In genomic region chr11:10318527-10318802, GRCh38 we compare ENCODE assay signal across 12 cellular contexts. TPM values are rescaled to one million over a fixed set of nuclear protein-coding genes. Genes with fewer than 3 reads are reported as not detected.
DNase-seq lines count a peak whose midpoint lies in the region; ATAC-seq and TF ChIP-seq lines count a peak whose summit lies in the region.
"Had no signal": no experiment of that assay in that cellular context is flagged by ENCODE, and none has a peak within 500 bp of the region (broad histone marks: within the 10 kb centered on the region; RNA-seq: fewer than 3 reads in every experiment).

No MANE protein-coding gene starts in this region.

- no peaks in the 10 kb centered on the region for H3K36me3 ChIP-seq in CD8-positive, alpha-beta memory T cell (ENCODE audit: insufficient read depth, low read length)

- DNase-seq in DMS53 treated with DMSO at 0.1 percent for 48 hours (lab: John Stamatoyannopoulos, UW; ENCODE audit: unreplicated experiment): peak; percentile 88
- DNase-seq in NCI-H1092 (lab: John Stamatoyannopoulos, UW): peak; percentile 34
- DNase-seq in SHP77 (lab: John Stamatoyannopoulos, UW): peak; percentile 44 to 61
- DNase-seq in neural crest cell (ENCODE audit: low read depth, low spot score): no peak
- DNase-seq in CD8-positive, alpha-beta memory T cell: no peak
- DNase-seq in globus pallidus (ENCODE audit: low spot score): no peak
- DNase-seq: activated CD4-positive, alpha-beta T cell treated with anti-CD3 and anti-CD28 coated beads, Interleukin-2, amount 10 ng/mL, durations not matched to agents 7 days and 5 days; CD4-positive, CD25-positive, alpha-beta regulatory T cell; PC-9 had no signal

- H3K27me3 Mint-ChIP-seq in neural crest cell (ENCODE audit: low read depth): no peaks in the 10 kb centered on the region
- H3K27me3 Mint-ChIP-seq in CD8-positive, alpha-beta memory T cell: peaks cover 8 to 35% of the 10 kb centered on the region in 2 donors

- TF ChIP-seq CTCF in neural crest cell (conservative IDR thresholded peaks at IDR 0.05): no peak

- H3K27ac ChIP-seq in CD8-positive, alpha-beta memory T cell (ENCODE audit: low read depth, low read length): no peak overlapping the region
- H3K27ac ChIP-seq: hepatocyte, PC-9 had no signal

- peak overlapping the region; percentile 41 for H3K4me3 Mint-ChIP-seq in neural crest cell
- no peak overlapping the region for H3K4me3 Mint-ChIP-seq in CD8-positive, alpha-beta memory T cell
- H3K4me3 Mint-ChIP-seq: activated CD4-positive, alpha-beta T cell treated with anti-CD3 and anti-CD28 coated beads, Interleukin-2, amount 10 ng/mL, durations not matched to agents 7 days and 5 days; CD4-positive, CD25-positive, alpha-beta regulatory T cell; T-helper 1 cell treated with Interleukin-12 subunit alpha and Interleukin-12 subunit beta and Interleukin-4 antibody, amounts not matched to agents 30 μg/mL and 1 μg/mL, for 36 hours had no signal

- H3K27ac Mint-ChIP-seq in neural crest cell (ENCODE audit: unreplicated experiment): no peak overlapping the region
- no peak overlapping the region for H3K27ac Mint-ChIP-seq in CD8-positive, alpha-beta memory T cell
- H3K27ac Mint-ChIP-seq: activated CD4-positive, alpha-beta T cell treated with anti-CD3 and anti-CD28 coated beads, Interleukin-2, amount 10 ng/mL, durations not matched to agents 7 days and 5 days; CD4-positive, CD25-positive, alpha-beta regulatory T cell; T-helper 1 cell treated with Interleukin-12 subunit alpha and Interleukin-12 subunit beta and Interleukin-4 antibody, amounts not matched to agents 30 μg/mL and 1 μg/mL, for 36 hours had no signal

- POLR2A ChIA-PET in CD8-positive, alpha-beta memory T cell (lab: Charles Lee): no interaction called here

- peaks cover 62% of the 10 kb centered on the region for H3K4me1 Mint-ChIP-seq in neural crest cell
- H3K4me1 Mint-ChIP-seq in CD8-positive, alpha-beta memory T cell: peaks cover 0 to 4% (median 0%) of the 10 kb centered on the region in 3 donors

- H3K36me3 Mint-ChIP-seq in neural crest cell (ENCODE audit: low read depth): no peaks in the 10 kb centered on the region
- no peaks in the 10 kb centered on the region for H3K36me3 Mint-ChIP-seq in CD8-positive, alpha-beta memory T cell
- H3K36me3 Mint-ChIP-seq: CD4-positive, CD25-positive, alpha-beta regulatory T cell had no signal

- H3K9me3 ChIP-seq in CD8-positive, alpha-beta memory T cell (ENCODE audit: low read length): no peaks in the 10 kb centered on the region

- CTCF ChIA-PET in CD8-positive, alpha-beta memory T cell (lab: Charles Lee): interaction anchor here (1.7 to 2.0 kb wide), 2 partner anchors 10 to 560 kb away, joined by 5 to 9 read pairs; no protein-coding TSS in a partner anchor

- H3K4me3 ChIP-seq in CD8-positive, alpha-beta memory T cell (ENCODE audit: low read length): no peak overlapping the region
- H3K4me3 ChIP-seq: hepatocyte, PC-9 had no signal

- no peak for ATAC-seq in GM21529 (IDR thresholded peaks at IDR 0.05; ENCODE audit: unreplicated experiment)

- no peaks in the 10 kb centered on the region for H3K9me3 Mint-ChIP-seq in neural crest cell
- no peaks in the 10 kb centered on the region for H3K9me3 Mint-ChIP-seq in CD8-positive, alpha-beta memory T cell
- H3K9me3 Mint-ChIP-seq: activated CD4-positive, alpha-beta T cell treated with anti-CD3 and anti-CD28 coated beads, Interleukin-2, amount 10 ng/mL, durations not matched to agents 7 days and 5 days; CD4-positive, CD25-positive, alpha-beta regulatory T cell; T-helper 1 cell treated with Interleukin-12 subunit alpha and Interleukin-12 subunit beta and Interleukin-4 antibody, amounts not matched to agents 30 μg/mL and 1 μg/mL, for 36 hours had no signal

- no peaks in the 10 kb centered on the region for H3K4me1 ChIP-seq in CD8-positive, alpha-beta memory T cell (ENCODE audit: insufficient read depth, low read length)

- H3K27me3 ChIP-seq in CD8-positive, alpha-beta memory T cell (ENCODE audit: insufficient read depth, low read length, poor library complexity, severe bottlenecking): no peaks in the 10 kb centered on the region
- H3K27me3 ChIP-seq: hepatocyte had no signal

RNA-seq across cellular contexts. Expression of gene ADM, which starts 13.6 kb away (rescaled TPM):
- 12.3 and 13.9 TPM in 2 replicates for total RNA-seq in neural crest cell
- under 1 TPM; 0.24 to 0.64 TPM for total RNA-seq in CD8-positive, alpha-beta memory T cell
- 0.16 TPM for polyA plus RNA-seq in CD8-positive, alpha-beta memory T cell
- polyA plus RNA-seq: CD4-positive, CD25-positive, alpha-beta regulatory T cell had no signal

RNA-seq across cellular contexts. Expression of gene SBF2, which starts 24.4 kb away (rescaled TPM):
- 30.2 and 34.5 TPM in 2 replicates for total RNA-seq in neural crest cell
- total RNA-seq in CD8-positive, alpha-beta memory T cell: 1 to 10 TPM; 3.7 to 4.2 TPM
- 4.3 TPM for polyA plus RNA-seq in CD8-positive, alpha-beta memory T cell

Comparison
In these comparisons a context has a peak if more than half of its experiments do, and no peak if none do; other contexts are left out.
1. DNase-seq: peak in DMS53 treated with DMSO at 0.1 percent for 48 hours (single experiment), NCI-H1092 (single experiment) and SHP77 (2 of 2); none in neural crest cell (single experiment), CD8-positive, alpha-beta memory T cell (0 of 5) and globus pallidus (single experiment).